ENCODE assay signal across 3 cellular contexts in the genomic region with DNA sequence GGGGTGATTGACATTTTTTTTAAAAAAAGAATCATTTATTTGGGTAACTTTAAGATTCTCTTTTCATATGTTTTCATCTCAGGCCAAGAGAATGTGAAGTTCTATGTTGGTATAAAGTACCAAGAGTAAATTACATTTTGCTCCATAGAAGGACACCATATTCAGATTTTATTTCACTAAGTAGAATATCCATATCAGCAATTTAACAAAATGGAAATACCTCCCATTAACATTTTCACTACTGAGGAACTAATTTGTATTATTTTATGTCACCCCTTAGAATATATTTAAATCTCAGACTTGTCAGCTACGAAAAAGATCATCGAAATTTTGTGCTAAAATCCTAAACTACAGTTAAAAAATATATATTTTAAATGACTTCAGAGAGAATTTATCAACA.
TF ChIP-seq lines count a peak whose summit lies in the region.

No MANE protein-coding gene starts in this region.

TF ChIP-seq in SK-N-SH, 30 proteins besides CTCF, POLR2A, EP300 and RAD21 (continued from another document):
- no peak for TF ChIP-seq RFX5 (IDR thresholded peaks at IDR 0.05; ENCODE audit: low read length)

TF ChIP-seq in SK-N-SH treated with all-trans-retinoic acid at 6 μM for 48 hours, 23 proteins besides CTCF, POLR2A, EP300 and RAD21 (continued from another document):
- TF ChIP-seq, protein P1, sequence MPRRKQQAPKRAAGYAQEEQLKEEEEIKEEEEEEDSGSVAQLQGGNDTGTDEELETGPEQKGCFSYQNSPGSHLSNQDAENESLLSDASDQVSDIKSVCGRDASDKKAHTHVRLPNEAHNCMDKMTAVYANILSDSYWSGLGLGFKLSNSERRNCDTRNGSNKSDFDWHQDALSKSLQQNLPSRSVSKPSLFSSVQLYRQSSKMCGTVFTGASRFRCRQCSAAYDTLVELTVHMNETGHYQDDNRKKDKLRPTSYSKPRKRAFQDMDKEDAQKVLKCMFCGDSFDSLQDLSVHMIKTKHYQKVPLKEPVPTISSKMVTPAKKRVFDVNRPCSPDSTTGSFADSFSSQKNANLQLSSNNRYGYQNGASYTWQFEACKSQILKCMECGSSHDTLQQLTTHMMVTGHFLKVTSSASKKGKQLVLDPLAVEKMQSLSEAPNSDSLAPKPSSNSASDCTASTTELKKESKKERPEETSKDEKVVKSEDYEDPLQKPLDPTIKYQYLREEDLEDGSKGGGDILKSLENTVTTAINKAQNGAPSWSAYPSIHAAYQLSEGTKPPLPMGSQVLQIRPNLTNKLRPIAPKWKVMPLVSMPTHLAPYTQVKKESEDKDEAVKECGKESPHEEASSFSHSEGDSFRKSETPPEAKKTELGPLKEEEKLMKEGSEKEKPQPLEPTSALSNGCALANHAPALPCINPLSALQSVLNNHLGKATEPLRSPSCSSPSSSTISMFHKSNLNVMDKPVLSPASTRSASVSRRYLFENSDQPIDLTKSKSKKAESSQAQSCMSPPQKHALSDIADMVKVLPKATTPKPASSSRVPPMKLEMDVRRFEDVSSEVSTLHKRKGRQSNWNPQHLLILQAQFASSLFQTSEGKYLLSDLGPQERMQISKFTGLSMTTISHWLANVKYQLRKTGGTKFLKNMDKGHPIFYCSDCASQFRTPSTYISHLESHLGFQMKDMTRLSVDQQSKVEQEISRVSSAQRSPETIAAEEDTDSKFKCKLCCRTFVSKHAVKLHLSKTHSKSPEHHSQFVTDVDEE (CRISPR knock-in tag; IDR thresholded peaks at IDR 0.05) = no peak
- TF ChIP-seq ARNTL (CRISPR knock-in tag; IDR thresholded peaks at IDR 0.05; ENCODE audit: borderline replicate concordance, low read depth) = no peak

TF ChIP-seq in WTC11, 78 proteins besides CTCF, POLR2A, EP300 and RAD21 (continued from another document):
- TF ChIP-seq, protein P2, sequence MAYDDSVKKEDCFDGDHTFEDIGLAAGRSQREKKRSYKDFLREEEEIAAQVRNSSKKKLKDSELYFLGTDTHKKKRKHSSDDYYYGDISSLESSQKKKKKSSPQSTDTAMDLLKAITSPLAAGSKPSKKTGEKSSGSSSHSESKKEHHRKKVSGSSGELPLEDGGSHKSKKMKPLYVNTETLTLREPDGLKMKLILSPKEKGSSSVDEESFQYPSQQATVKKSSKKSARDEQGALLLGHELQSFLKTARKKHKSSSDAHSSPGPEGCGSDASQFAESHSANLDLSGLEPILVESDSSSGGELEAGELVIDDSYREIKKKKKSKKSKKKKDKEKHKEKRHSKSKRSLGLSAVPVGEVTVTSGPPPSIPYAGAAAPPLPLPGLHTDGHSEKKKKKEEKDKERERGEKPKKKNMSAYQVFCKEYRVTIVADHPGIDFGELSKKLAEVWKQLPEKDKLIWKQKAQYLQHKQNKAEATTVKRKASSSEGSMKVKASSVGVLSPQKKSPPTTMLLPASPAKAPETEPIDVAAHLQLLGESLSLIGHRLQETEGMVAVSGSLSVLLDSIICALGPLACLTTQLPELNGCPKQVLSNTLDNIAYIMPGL (CRISPR knock-in tag; IDR thresholded peaks at IDR 0.05) = no peak
- TF ChIP-seq ZNF416 (CRISPR knock-in tag; IDR thresholded peaks at IDR 0.05) (no peak), TP53 (CRISPR knock-in tag; IDR thresholded peaks at IDR 0.05) (no peak), ETV6 (CRISPR knock-in tag; IDR thresholded peaks at IDR 0.05) (no peak), SMAD3 (CRISPR knock-in tag; IDR thresholded peaks at IDR 0.05; ENCODE audit: borderline replicate concordance) (no peak), ZNF423 (CRISPR knock-in tag; IDR thresholded peaks at IDR 0.05) (no peak)
- TF ChIP-seq, protein P3, sequence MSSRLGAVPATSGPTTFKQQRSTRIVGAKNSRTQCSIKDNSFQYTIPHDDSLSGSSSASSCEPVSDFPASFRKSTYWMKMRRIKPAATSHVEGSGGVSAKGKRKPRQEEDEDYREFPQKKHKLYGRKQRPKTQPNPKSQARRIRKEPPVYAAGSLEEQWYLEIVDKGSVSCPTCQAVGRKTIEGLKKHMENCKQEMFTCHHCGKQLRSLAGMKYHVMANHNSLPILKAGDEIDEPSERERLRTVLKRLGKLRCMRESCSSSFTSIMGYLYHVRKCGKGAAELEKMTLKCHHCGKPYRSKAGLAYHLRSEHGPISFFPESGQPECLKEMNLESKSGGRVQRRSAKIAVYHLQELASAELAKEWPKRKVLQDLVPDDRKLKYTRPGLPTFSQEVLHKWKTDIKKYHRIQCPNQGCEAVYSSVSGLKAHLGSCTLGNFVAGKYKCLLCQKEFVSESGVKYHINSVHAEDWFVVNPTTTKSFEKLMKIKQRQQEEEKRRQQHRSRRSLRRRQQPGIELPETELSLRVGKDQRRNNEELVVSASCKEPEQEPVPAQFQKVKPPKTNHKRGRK (CRISPR knock-in tag; IDR thresholded peaks at IDR 0.05; ENCODE audit: borderline replicate concordance) = no peak
- TF ChIP-seq, protein P4, sequence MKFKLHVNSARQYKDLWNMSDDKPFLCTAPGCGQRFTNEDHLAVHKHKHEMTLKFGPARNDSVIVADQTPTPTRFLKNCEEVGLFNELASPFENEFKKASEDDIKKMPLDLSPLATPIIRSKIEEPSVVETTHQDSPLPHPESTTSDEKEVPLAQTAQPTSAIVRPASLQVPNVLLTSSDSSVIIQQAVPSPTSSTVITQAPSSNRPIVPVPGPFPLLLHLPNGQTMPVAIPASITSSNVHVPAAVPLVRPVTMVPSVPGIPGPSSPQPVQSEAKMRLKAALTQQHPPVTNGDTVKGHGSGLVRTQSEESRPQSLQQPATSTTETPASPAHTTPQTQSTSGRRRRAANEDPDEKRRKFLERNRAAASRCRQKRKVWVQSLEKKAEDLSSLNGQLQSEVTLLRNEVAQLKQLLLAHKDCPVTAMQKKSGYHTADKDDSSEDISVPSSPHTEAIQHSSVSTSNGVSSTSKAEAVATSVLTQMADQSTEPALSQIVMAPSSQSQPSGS (CRISPR knock-in tag; IDR thresholded peaks at IDR 0.05; ENCODE audit: borderline replicate concordance, low read depth) = no peak
- TF ChIP-seq, protein P5, sequence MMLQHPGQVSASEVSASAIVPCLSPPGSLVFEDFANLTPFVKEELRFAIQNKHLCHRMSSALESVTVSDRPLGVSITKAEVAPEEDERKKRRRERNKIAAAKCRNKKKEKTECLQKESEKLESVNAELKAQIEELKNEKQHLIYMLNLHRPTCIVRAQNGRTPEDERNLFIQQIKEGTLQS (CRISPR knock-in tag; conservative IDR thresholded peaks at IDR 0.05) = no peak
- TF ChIP-seq, protein P6, sequence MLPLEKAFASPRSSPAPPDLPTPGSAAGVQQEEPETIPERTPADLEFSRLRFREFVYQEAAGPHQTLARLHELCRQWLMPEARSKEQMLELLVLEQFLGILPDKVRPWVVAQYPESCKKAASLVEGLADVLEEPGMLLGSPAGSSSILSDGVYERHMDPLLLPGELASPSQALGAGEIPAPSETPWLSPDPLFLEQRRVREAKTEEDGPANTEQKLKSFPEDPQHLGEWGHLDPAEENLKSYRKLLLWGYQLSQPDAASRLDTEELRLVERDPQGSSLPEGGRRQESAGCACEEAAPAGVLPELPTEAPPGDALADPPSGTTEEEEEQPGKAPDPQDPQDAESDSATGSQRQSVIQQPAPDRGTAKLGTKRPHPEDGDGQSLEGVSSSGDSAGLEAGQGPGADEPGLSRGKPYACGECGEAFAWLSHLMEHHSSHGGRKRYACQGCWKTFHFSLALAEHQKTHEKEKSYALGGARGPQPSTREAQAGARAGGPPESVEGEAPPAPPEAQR (CRISPR knock-in tag; IDR thresholded peaks at IDR 0.05) = no peak
- TF ChIP-seq, protein P7, sequence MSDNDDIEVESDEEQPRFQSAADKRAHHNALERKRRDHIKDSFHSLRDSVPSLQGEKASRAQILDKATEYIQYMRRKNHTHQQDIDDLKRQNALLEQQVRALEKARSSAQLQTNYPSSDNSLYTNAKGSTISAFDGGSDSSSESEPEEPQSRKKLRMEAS (CRISPR knock-in tag; IDR thresholded peaks at IDR 0.05) = no peak
- TF ChIP-seq, protein P8, sequence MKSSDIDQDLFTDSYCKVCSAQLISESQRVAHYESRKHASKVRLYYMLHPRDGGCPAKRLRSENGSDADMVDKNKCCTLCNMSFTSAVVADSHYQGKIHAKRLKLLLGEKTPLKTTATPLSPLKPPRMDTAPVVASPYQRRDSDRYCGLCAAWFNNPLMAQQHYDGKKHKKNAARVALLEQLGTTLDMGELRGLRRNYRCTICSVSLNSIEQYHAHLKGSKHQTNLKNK (CRISPR knock-in tag; IDR thresholded peaks at IDR 0.05) = no peak
- TF ChIP-seq, protein P9, sequence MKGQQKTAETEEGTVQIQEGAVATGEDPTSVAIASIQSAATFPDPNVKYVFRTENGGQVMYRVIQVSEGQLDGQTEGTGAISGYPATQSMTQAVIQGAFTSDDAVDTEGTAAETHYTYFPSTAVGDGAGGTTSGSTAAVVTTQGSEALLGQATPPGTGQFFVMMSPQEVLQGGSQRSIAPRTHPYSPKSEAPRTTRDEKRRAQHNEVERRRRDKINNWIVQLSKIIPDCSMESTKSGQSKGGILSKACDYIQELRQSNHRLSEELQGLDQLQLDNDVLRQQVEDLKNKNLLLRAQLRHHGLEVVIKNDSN (CRISPR knock-in tag; IDR thresholded peaks at IDR 0.05) = no peak
